12 cellular contexts compared by ENCODE assay signal in the genomic region with DNA sequence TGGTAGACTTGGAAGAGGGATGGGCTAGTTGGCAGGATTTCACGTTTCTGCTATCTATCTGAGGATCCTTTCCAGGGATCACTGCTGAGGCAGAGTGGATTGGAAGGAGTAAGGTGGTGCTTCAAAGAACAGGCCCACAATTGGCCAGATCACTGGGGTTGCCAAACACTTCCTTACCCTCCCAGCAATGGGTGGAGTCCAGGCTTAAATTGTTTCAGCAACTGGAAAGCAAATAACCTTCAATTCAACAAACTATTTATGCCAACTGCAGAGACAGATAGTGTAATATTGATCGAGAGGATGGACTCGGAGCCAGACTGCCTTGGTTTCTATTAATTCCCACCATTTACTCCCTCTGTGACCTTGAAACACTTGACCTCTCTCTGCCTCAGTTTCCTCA. TPM values are rescaled to one million over a fixed set of nuclear protein-coding genes. Genes with fewer than 3 reads are reported as not detected.
DNase-seq lines count a peak whose midpoint lies in the region; ATAC-seq, FAIRE-seq and TF ChIP-seq lines count a peak whose summit lies in the region.
"Had no signal": no experiment of that assay in that cellular context is flagged by ENCODE, and none has a peak within 500 bp of the region (broad histone marks: within the 10 kb centered on the region; RNA-seq: fewer than 3 reads in every experiment).

No MANE protein-coding gene starts in this region.

- H3K9ac ChIP-seq in colonic mucosa (ENCODE audit: low read depth in 2 of 2, low read length in 2 of 2), result peak overlapping the region in 1 of 2 donors; percentile 81

- H3K4me3 ChIP-seq in NB4 (ENCODE audit: low read depth, low read length), result peak overlapping the region; percentile 78
- H3K4me3 ChIP-seq in colonic mucosa, result no peak overlapping the region

- no peak overlapping the region for H3K27ac Mint-ChIP-seq in neural crest cell (ENCODE audit: unreplicated experiment)

- H3K36me3 ChIP-seq in colonic mucosa, result no peaks in the 10 kb centered on the region

- no peaks in the 10 kb centered on the region for H3K36me3 Mint-ChIP-seq in neural crest cell (ENCODE audit: low read depth)

- peaks cover 15% of the 10 kb centered on the region for H3K4me1 ChIP-seq in colonic mucosa

- H3K27ac ChIP-seq in colonic mucosa, result peak overlapping the region; percentile 82

- H3K27me3 Mint-ChIP-seq in neural crest cell (ENCODE audit: low read depth), result no peaks in the 10 kb centered on the region

- peak; percentile 57 for DNase-seq in CD1c-positive myeloid dendritic cell (ENCODE audit: extremely low spot score)
- peak; percentile 61 for DNase-seq in NB4 (ENCODE audit: low read depth)
- DNase-seq in colonic mucosa, result peak; percentile 67
- DNase-seq in neural crest cell (ENCODE audit: low read depth, low spot score), result no peak
- no peak for DNase-seq in GM12892 (ENCODE audit: insufficient read length)
- DNase-seq in AG08395 (ENCODE audit: low spot score), result no peak
- DNase-seq in cerebellar cortex (ENCODE audit: low spot score), result no peak
- DNase-seq: central memory CD4-positive, alpha-beta T cell; DMS153 had no signal

- intact Hi-C loops in colonic mucosa (cut with DNase I), result no loop called here

- H3K9me3 ChIP-seq in colonic mucosa, result no peaks in the 10 kb centered on the region
- H3K9me3 ChIP-seq: tibial nerve had no signal

- H3K4me3 Mint-ChIP-seq in neural crest cell, result peak overlapping the region; percentile 88

- no peak for ATAC-seq in HG03457 (IDR thresholded peaks at IDR 0.05; ENCODE audit: unreplicated experiment)

- no peaks in the 10 kb centered on the region for H3K9me3 Mint-ChIP-seq in neural crest cell

- no peak for FAIRE-seq in GM12892 (lab: Jason Lieb, UNC)
- FAIRE-seq: frontal cortex had no signal

- H3K4me1 Mint-ChIP-seq in neural crest cell, result peaks cover 15% of the 10 kb centered on the region

- TF ChIP-seq POLR2A in NB4 (IDR thresholded peaks at IDR 0.05; ENCODE audit: extremely low read depth, insufficient read length) (no peak), GM12892 (IDR thresholded peaks at IDR 0.05; ENCODE audit: low read depth, low read length) (no peak)

- H3K27me3 ChIP-seq in colonic mucosa, result no peaks in the 10 kb centered on the region
- H3K27me3 ChIP-seq: tibial nerve had no signal

- TF ChIP-seq CTCF in NB4 (IDR thresholded peaks at IDR 0.05; ENCODE audit: low read depth, low read length) (no peak), colonic mucosa (IDR thresholded peaks at IDR 0.05) (no peak), neural crest cell (conservative IDR thresholded peaks at IDR 0.05) (no peak)

RNA-seq across cellular contexts. Expression of gene ARRB2, which starts 2.1 kb away (rescaled TPM):
- 10 to 100 TPM; 41.0 to 42.8 TPM for total RNA-seq in colonic mucosa
- total RNA-seq in neural crest cell, result 66.7 and 73.4 TPM in 2 replicates
- polyA plus RNA-seq in GM12892 (2012; ENCODE audit: missing spikeins), result 37.4 TPM

RNA-seq across cellular contexts. Expression of gene PELP1, which starts 8.6 kb away (rescaled TPM):
- 10 to 100 TPM; 24.8 to 66.4 TPM for total RNA-seq in colonic mucosa
- 102 and 107 TPM in 2 replicates for total RNA-seq in neural crest cell
- polyA plus RNA-seq in GM12892 (2012; ENCODE audit: missing spikeins), result 19.3 TPM

RNA-seq across cellular contexts. Expression of gene MED11, which starts 18.7 kb away (rescaled TPM):
- total RNA-seq in colonic mucosa (10 to 100 TPM; 21.3 to 28.0 TPM), neural crest cell (18.6 and 19.5 TPM in 2 replicates)
- polyA plus RNA-seq in GM12892 (2012; ENCODE audit: missing spikeins), result 27.9 TPM

RNA-seq across cellular contexts. Expression of gene ZMYND15, which starts 27.1 kb away (rescaled TPM):
- total RNA-seq in colonic mucosa, result 1 to 10 TPM in 1 of 2 donors, under 1 TPM in 1; 0.89 to 1.2 TPM
- not detected in 2 replicates for total RNA-seq in neural crest cell
- polyA plus RNA-seq in GM12892 (2012; ENCODE audit: missing spikeins), result not detected
- total RNA-seq: frontal cortex had no signal

RNA-seq across cellular contexts. Expression of gene CXCL16, which starts 27.2 kb away (rescaled TPM):
- total RNA-seq in colonic mucosa, result 10 to 100 TPM; 41.8 to 44.1 TPM
- not detected in 2 replicates for total RNA-seq in neural crest cell
- 2.1 TPM for polyA plus RNA-seq in GM12892 (2012; ENCODE audit: missing spikeins)

Comparison
In these comparisons a context has a peak if more than half of its experiments do, and no peak if none do; other contexts are left out.
1. DNase-seq: peak in CD1c-positive myeloid dendritic cell (single experiment), NB4 (single experiment) and colonic mucosa (single experiment); none in neural crest cell (single experiment), GM12892 (single experiment), AG08395 (single experiment) and cerebellar cortex (single experiment).